Comparison of ENCODE assay signal across 8 cellular contexts in the genomic region with DNA sequence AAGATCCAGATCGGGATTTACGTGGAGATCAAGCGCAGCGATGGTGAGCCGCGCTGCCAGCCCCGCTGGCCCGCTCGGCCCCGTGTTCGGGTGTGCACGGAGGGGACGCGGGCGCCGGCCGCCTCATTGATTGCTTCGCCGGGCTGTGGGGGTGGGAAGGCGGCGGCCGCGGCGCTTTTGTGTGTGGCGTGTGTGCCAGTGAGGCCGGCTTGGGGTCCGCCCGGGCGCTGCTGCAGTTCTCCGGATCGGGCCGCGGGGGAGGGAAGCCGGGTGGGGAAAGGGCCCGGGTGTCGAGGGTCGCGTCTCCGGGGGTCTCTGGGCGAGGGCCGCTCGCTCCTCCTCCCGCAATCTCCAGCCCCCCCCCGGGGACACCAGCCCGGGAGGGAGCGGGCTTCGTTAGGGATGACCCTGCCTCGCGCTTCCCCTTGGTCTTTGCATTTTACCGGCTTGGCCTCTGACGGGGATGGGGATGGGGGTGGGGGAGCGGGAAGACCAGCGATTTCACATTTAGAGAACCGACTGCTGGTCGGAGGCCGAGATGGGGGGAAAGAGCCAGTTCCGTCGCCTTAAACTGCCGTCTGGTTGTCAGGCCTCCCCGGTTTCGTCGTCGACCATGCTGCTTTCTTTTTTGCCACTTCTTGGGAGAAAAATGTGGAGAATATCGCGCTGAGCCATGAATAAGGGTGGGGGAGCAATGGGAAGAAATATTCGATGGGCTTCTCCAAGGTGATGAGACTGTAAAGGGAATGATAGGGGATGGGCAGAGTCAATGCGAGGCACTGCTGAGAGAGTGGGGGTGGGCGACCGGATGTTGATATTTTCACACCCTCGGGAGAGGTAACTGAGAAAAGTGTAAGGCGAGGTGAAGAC. TPM values are rescaled to one million over a fixed set of nuclear protein-coding genes. Genes with fewer than 3 reads are reported as not detected.
DNase-seq lines count a peak whose midpoint lies in the region; ATAC-seq, FAIRE-seq and TF ChIP-seq lines count a peak whose summit lies in the region.

No MANE protein-coding gene starts in this region.

- H2BK12ac ChIP-seq in H1 (ENCODE audit: low read depth, low read length), result no peak overlapping the region; the same call in 1 of the 2 replicates

- peak overlapping the region; percentile 44 for H3K4ac ChIP-seq in H1 (replicated peaks; ENCODE audit: insufficient read length, low read depth, low read length)

- H3K36me3 ChIP-seq in H1 (ENCODE audit: control insufficient read depth in 2 of 4, insufficient read depth in 4 of 4, low read length in 3 of 4) (peaks cover 0 to 5% (median 0%) of the 10 kb centered on the region in 4 experiments; a peak in 2 of 8 replicates), mesodermal cell (ENCODE audit: control insufficient read depth, insufficient read depth, low read length) (peaks cover 11% of the 10 kb centered on the region)

- ATAC-seq in HG02623 (IDR thresholded peaks at IDR 0.05; ENCODE audit: unreplicated experiment), result peak; percentile 19

- H3K23me2 ChIP-seq in H1 (ENCODE audit: low read depth, low read length), result peaks cover 8% of the 10 kb centered on the region

- TF ChIP-seq CTCF in H1 (IDR thresholded peaks at IDR 0.05; ENCODE audit: control extremely low read depth in 1 of 3, insufficient read depth in 1 of 3, low read depth in 1 of 3, low read length in 3 of 3), result no peak

- H3K14ac ChIP-seq in H1 (ENCODE audit: insufficient read length), result no peak overlapping the region

- H3K79me1 ChIP-seq in H1 (ENCODE audit: low read depth, low read length), result no peaks in the 10 kb centered on the region; the same call in 1 of the 2 replicates

- peak overlapping the region; percentile 89 for H4K5ac ChIP-seq in H1 (ENCODE audit: insufficient read length, low read depth, low read length)

- CTCF ChIA-PET in H1 (lab: Charles Lee; ENCODE audit: partially characterized antibody), result interaction anchor here (0.6 to 1.5 kb wide), 3 partner anchors 15 to 483 kb away, joined by 3 to 6 read pairs (median 4); no protein-coding TSS in a partner anchor

- peak overlapping the region; percentile 60 to 98 (median 78) for H3K4me3 ChIP-seq in H1 (ENCODE audit: extremely low read depth in 1 of 4, insufficient read depth in 2 of 4, low read depth in 3 of 4, low read length in 4 of 4)
- H3K4me3 ChIP-seq in mesodermal cell (ENCODE audit: extremely low read depth, insufficient read depth, low read length, poor library complexity, severe bottlenecking), result peak overlapping the region; percentile 91

- peak overlapping the region; percentile 95 for H4K8ac ChIP-seq in H1 (ENCODE audit: extremely low read depth, insufficient read depth, low read length)

- no peak overlapping the region for H2BK20ac ChIP-seq in H1 (ENCODE audit: low read length)

- POLR2A ChIA-PET in H1 (lab: Charles Lee; ENCODE audit: partially characterized antibody), result interaction anchor here (0.7 to 1.4 kb wide), 4 partner anchors 9 to 1522 kb away, joined by 3 to 9 read pairs (median 4); partner anchors contain the start of gene DIMT1

- H3K27me3 ChIP-seq in H1 (replicated peaks in 1 of 4; ENCODE audit: control insufficient read depth in 3 of 4, extremely low read depth in 1 of 4, insufficient read depth in 3 of 4, low read length in 3 of 4), result no peaks in the 10 kb centered on the region; a peak in 1 of 7 replicates

- H3K4me1 ChIP-seq in H1 (replicated peaks in 1 of 4; ENCODE audit: control insufficient read depth in 3 of 4, insufficient read depth in 4 of 4, low read length in 3 of 4), result peaks cover 0 to 8% (median 3%) of the 10 kb centered on the region in 4 experiments; a peak in 4 of 7 replicates
- peaks cover 13% of the 10 kb centered on the region for H3K4me1 ChIP-seq in mesodermal cell (ENCODE audit: control insufficient read depth, insufficient read depth, low read length, poor library complexity, severe bottlenecking)

- H2BK15ac ChIP-seq in H1 (ENCODE audit: low read length), result no peak overlapping the region

- TF ChIP-seq EP300 in H1 (IDR thresholded peaks at IDR 0.05; ENCODE audit: borderline replicate concordance in 1 of 2, low read depth in 2 of 2, low read length in 2 of 2), result no peak

- H3K9me3 ChIP-seq in H1 (ENCODE audit: insufficient read depth in 2 of 2, low read depth in 1 of 2, low read length in 1 of 2), result no peaks in the 10 kb centered on the region
- H3K9me3 ChIP-seq in mesodermal cell (ENCODE audit: control insufficient read depth, low read length), result no peaks in the 10 kb centered on the region

- H3K27ac ChIP-seq in H1 (ENCODE audit: low read depth, low read length) (peak overlapping the region; percentile 81), mesodermal cell (ENCODE audit: low read depth, low read length, severe bottlenecking) (peak overlapping the region; percentile 86)

- peaks cover 14 to 22% of the 10 kb centered on the region in 2 experiments for H4K20me1 ChIP-seq in H1 (replicated peaks in 1 of 2; ENCODE audit: control insufficient read depth in 1 of 2, insufficient read depth in 2 of 2, low read length in 2 of 2)

- H3K79me2 ChIP-seq in H1 (ENCODE audit: control insufficient read depth in 1 of 2, insufficient read depth in 2 of 2, low read length in 2 of 2), result peaks cover 34 to 49% of the 10 kb centered on the region in 2 experiments

- no peak for TF ChIP-seq RAD21 in H1 (IDR thresholded peaks at IDR 0.05 in 1 of 2, conservative IDR thresholded peaks at IDR 0.05 in 1 of 2; ENCODE audit: low read depth in 2 of 2, low read length in 2 of 2)

- peak in 1 of 2 experiments; percentile 62; a peak in 2 of 3 replicates for TF ChIP-seq POLR2A in H1 (IDR thresholded peaks at IDR 0.05; ENCODE audit: control extremely low read depth in 1 of 2, low read depth in 2 of 2, low read length in 2 of 2)

- peak overlapping the region; percentile 22 for H2BK120ac ChIP-seq in H1 (replicated peaks; ENCODE audit: low read depth, low read length)

- peak overlapping the region; percentile 82 for H2BK5ac ChIP-seq in H1 (ENCODE audit: low read depth, low read length)

- H3K56ac ChIP-seq in H1 (replicated peaks; ENCODE audit: insufficient read length, low read depth, low read length), result peak overlapping the region; percentile 59

- H4K91ac ChIP-seq in H1 (replicated peaks; ENCODE audit: insufficient read length, low read length), result peak overlapping the region; percentile 55

- H3K9ac ChIP-seq in H1 (replicated peaks in 1 of 4; ENCODE audit: extremely low read depth in 1 of 4, low read depth in 3 of 4, low read length in 3 of 4), result peak overlapping the region; percentile 77 to 92 (median 88)

- peak overlapping the region; percentile 17 for H3K23ac ChIP-seq in H1 (ENCODE audit: insufficient read length)

- no peak overlapping the region for H2AFZ ChIP-seq in H1 (ENCODE audit: low read length)

- WGBS in H1 (ENCODE audit: extremely low coverage in 1 of 2, insufficient coverage in 1 of 2, insufficient read length in 1 of 2, insufficient replicate concordance in 2 of 2, low coverage in 1 of 2, low lambda C conversion rate in 2 of 2, missing lambda C conversion rate in 1 of 2), 2 experiments, result 2% methylated on average over 45 of the region's 71 CpGs; no CpG with 5 or more reads in 1 of the 2 experiments
- 0 to 1% methylated on average over 34 to 50 of the region's 71 CpGs for WGBS in mesodermal cell (ENCODE audit: insufficient coverage in 2 of 2), 2 experiments

- peak overlapping the region; percentile 77 to 88 for H3K4me2 ChIP-seq in H1 (ENCODE audit: insufficient read depth in 1 of 2, low read depth in 2 of 2, low read length in 2 of 2)

- no peak for FAIRE-seq in H1 (lab: Jason Lieb, UNC)

- peak overlapping the region; percentile 95 for H3K18ac ChIP-seq in H1 (ENCODE audit: extremely low read depth, low read length)

- H2AK5ac ChIP-seq in H1 (ENCODE audit: low read depth, low read length), result peak overlapping the region; percentile 77; the same call in 1 of the 2 replicates

- DNase-seq in NCI-H1092 treated with DMSO at 0.1 percent for 48 hours (lab: John Stamatoyannopoulos, UW) (peak; percentile 25), NCI-H1092 (lab: John Stamatoyannopoulos, UW) (no peak), NCI-H1694 (lab: John Stamatoyannopoulos, UW) (peak; percentile 8), H1 (ENCODE audit: low read depth in 1 of 2, low spot score in 2 of 2) (no peak)
- peak; percentile 43 to 52 for DNase-seq in activated CD8-positive, alpha-beta memory T cell treated with anti-CD3 and anti-CD28 coated beads for 4 hours (ENCODE audit: low read depth in 2 of 2)
- DNase-seq in stimulated activated CD8-positive, alpha-beta memory T cell treated with anti-CD3 and anti-CD28 coated beads, Interleukin-2, amount 100 ng/mL, for 1 hour (ENCODE audit: low read depth in 2 of 2), result peak; percentile 14 to 31

TF ChIP-seq in H1, 55 proteins besides CTCF, POLR2A, EP300 and RAD21 (continues in another document):
- TF ChIP-seq ASH2L (IDR thresholded peaks at IDR 0.05; ENCODE audit: low read length) (peak; percentile 64), RNF2 (IDR thresholded peaks at IDR 0.05; ENCODE audit: borderline replicate concordance, low read depth, low read length, missing control alignments, poor library complexity, severe bottlenecking) (no peak), SRF (IDR thresholded peaks at IDR 0.05; ENCODE audit: low read depth, low read length) (no peak), KDM1A (IDR thresholded peaks at IDR 0.05; ENCODE audit: borderline replicate concordance, low read length) (no peak), RBBP5 (IDR thresholded peaks at IDR 0.05; ENCODE audit: borderline replicate concordance, low read depth, low read length) (peak; percentile 62), CTBP2 (IDR thresholded peaks at IDR 0.05; ENCODE audit: borderline replicate concordance, insufficient read depth, insufficient read length, low read length) (no peak), HDAC2 (IDR thresholded peaks at IDR 0.05; ENCODE audit: borderline replicate concordance in 1 of 2, low read depth in 2 of 2, low read length in 2 of 2) (peak in 1 of 2 experiments; percentile 69; a peak in 1 of 4 replicates)
- TF ChIP-seq, protein P1, sequence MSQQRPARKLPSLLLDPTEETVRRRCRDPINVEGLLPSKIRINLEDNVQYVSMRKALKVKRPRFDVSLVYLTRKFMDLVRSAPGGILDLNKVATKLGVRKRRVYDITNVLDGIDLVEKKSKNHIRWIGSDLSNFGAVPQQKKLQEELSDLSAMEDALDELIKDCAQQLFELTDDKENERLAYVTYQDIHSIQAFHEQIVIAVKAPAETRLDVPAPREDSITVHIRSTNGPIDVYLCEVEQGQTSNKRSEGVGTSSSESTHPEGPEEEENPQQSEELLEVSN (IDR thresholded peaks at IDR 0.05), result peak; percentile 74; the same call in 1 of the 2 replicates

RNA-seq across cellular contexts. Expression of gene KIF2A, which starts 0.7 kb away (rescaled TPM):
- total RNA-seq in H1 (2021; fragmentation: NEBNext Ultra II Directional; extraction: Animal tissue kit (Norgen Biotek cat#: 25700)), result 92.4 and 97.1 TPM in 2 replicates
- polyA plus RNA-seq in H1 (2011; rRNA removed), result 13.1 and 18.4 TPM in 2 replicates
- polyA plus RNA-seq in H1 (2011; cell fraction: cytosol; rRNA removed), result 28.5 TPM
- 12.2 TPM for polyA plus RNA-seq in H1 (2011; cell fraction: nucleus; rRNA removed)
- polyA plus RNA-seq in H1 (2012, experiment 1 of 2), result 32.4 to 65.8 TPM (median 42.2 TPM) in 4 replicates
- 4.1 TPM for polyA plus RNA-seq in H1 (2012, experiment 2 of 2)
- polyA plus RNA-seq in H1 (2013, experiment 1 of 2), result 78.1 TPM
- 76.4 TPM for polyA plus RNA-seq in H1 (2013, experiment 2 of 2)
- polyA minus RNA-seq in H1 (2011; rRNA and poly(A)+ RNA removed), result 47.7 and 66.5 TPM in 2 replicates
- 37.7 TPM for polyA minus RNA-seq in H1 (2011; cell fraction: cytosol; rRNA and poly(A)+ RNA removed)
- polyA minus RNA-seq in H1 (2011; cell fraction: nucleus; rRNA and poly(A)+ RNA removed), result 123 TPM
- 69.8 TPM for polyA plus RNA-seq in mesodermal cell (2013, experiment 1 of 2)
- polyA plus RNA-seq in mesodermal cell (2013, experiment 2 of 2), result 86.0 TPM

Comparison
In these comparisons a context has a peak if more than half of its experiments do, and no peak if none do; other contexts are left out.
1. DNase-seq: peak in NCI-H1092 treated with DMSO at 0.1 percent for 48 hours (single experiment), NCI-H1694 (single experiment), activated CD8-positive, alpha-beta memory T cell treated with anti-CD3 and anti-CD28 coated beads for 4 hours (2 of 2) and stimulated activated CD8-positive, alpha-beta memory T cell treated with anti-CD3 and anti-CD28 coated beads, Interleukin-2, amount 100 ng/mL, for 1 hour (2 of 2); none in NCI-H1092 (single experiment) and H1 (0 of 2).